Comparison of ENCODE assay signal across 9 cellular contexts in the genomic region with DNA sequence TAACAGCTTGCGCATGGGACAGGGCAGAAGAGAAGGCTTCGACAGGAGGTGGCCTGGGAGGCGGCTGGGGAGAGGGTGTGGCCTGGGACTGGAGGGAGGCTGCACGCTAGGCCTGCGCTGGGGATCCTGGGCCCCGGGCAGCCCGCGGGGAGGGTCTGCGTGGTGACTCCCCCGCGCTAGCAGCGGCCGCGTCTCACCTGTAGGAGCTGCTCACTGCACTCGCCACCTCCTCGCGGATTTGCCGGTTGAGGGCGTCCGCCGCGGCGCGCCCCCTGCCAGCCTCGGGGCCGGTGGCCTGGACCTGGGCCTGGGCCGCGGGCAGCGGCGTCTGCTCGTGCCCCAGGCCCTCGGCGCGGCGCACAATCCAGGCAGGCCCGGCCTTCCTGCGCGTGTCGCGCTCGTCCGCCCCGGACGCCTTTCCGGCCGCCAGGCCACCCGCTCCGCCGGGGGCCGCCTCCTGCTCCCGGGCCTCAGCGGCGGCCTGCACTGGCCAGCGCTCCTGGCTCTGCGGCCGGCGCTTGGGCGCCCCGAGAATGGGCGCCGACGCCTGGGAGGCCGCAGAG. TPM values are rescaled to one million over a fixed set of nuclear protein-coding genes. Genes with fewer than 3 reads are reported as not detected.
DNase-seq lines count a peak whose midpoint lies in the region; ATAC-seq and TF ChIP-seq lines count a peak whose summit lies in the region.
"Had no signal": no experiment of that assay in that cellular context is flagged by ENCODE, and none has a peak within 500 bp of the region (broad histone marks: within the 10 kb centered on the region; RNA-seq: fewer than 3 reads in every experiment).

No MANE protein-coding gene starts in this region.

- peak; percentile 38 for DNase-seq in NCI-H1092 (lab: John Stamatoyannopoulos, UW)
- DNase-seq in adipocyte (ENCODE audit: low read depth) = peak; percentile 60
- peak; percentile 32 for DNase-seq in hepatic stellate cell (ENCODE audit: low spot score)
- no peak for DNase-seq in sigmoid colon
- DNase-seq in NCI-H2029 treated with DMSO at 0.1 percent for 48 hours (lab: John Stamatoyannopoulos, UW) = no peak

- no peak for ATAC-seq in GM21717 (IDR thresholded peaks at IDR 0.05; ENCODE audit: unreplicated experiment)
- no peak for ATAC-seq in HG03521 (IDR thresholded peaks at IDR 0.05; ENCODE audit: unreplicated experiment)

- TF ChIP-seq CTCF in sigmoid colon (IDR thresholded peaks at IDR 0.05) = no peak

- H3K9ac ChIP-seq in ES-I3 (ENCODE audit: low read depth, low read length) = peak overlapping the region; percentile 41; the same call in 1 of the 2 replicates
- H3K9ac ChIP-seq in adipocyte (ENCODE audit: low read length) = peak overlapping the region; percentile 76

- H3K27me3 ChIP-seq in adipocyte (replicated peaks; ENCODE audit: control insufficient read depth, insufficient read depth, low read length) (peaks cover 10% of the 10 kb centered on the region), sigmoid colon (no peaks in the 10 kb centered on the region)

- H3K4me3 ChIP-seq in adipocyte (ENCODE audit: low read length) (peak overlapping the region; percentile 79), sigmoid colon (peak overlapping the region; percentile 42 to 74 (median 62))
- H3K4me3 ChIP-seq: PC-9 had no signal

- no peak for TF ChIP-seq EP300 in sigmoid colon (IDR thresholded peaks at IDR 0.05)

- peak overlapping the region; percentile 75 to 82 (median 80) for H3K27ac ChIP-seq in sigmoid colon
- H3K27ac ChIP-seq: PC-9 had no signal

- no peaks in the 10 kb centered on the region for H3K36me3 ChIP-seq in ES-I3 (ENCODE audit: insufficient read depth, low read length)
- H3K36me3 ChIP-seq in adipocyte (ENCODE audit: control insufficient read depth, insufficient read depth, low read length, severe bottlenecking) = no peaks in the 10 kb centered on the region
- H3K36me3 ChIP-seq in sigmoid colon = no peaks in the 10 kb centered on the region

- no peaks in the 10 kb centered on the region for H3K9me3 ChIP-seq in ES-I3 (ENCODE audit: control insufficient read depth, insufficient read depth, low read length)
- H3K9me3 ChIP-seq in adipocyte (ENCODE audit: control insufficient read depth, low read length) = no peaks in the 10 kb centered on the region
- H3K9me3 ChIP-seq in sigmoid colon = no peaks in the 10 kb centered on the region

- WGBS in sigmoid colon, 2 donors = 1 to 2% methylated on average over 63 of the region's 63 CpGs

- H3K4me1 ChIP-seq in ES-I3 (ENCODE audit: insufficient read depth, low read length) (peaks cover 21% of the 10 kb centered on the region), adipocyte (ENCODE audit: control insufficient read depth, insufficient read depth, low read length) (peaks cover 9% of the 10 kb centered on the region), sigmoid colon (peaks cover 0 to 25% (median 20%) of the 10 kb centered on the region in 4 donors)

- intact Hi-C loops in sigmoid colon (cut with DNase I) = loop anchor here (5.0 kb wide), 2 partner anchors 85 to 120 kb away; no protein-coding TSS in a partner anchor

- no peak for TF ChIP-seq POLR2A in sigmoid colon (IDR thresholded peaks at IDR 0.05)

RNA-seq across cellular contexts. Expression of gene MAP6, which starts 1.5 kb away (rescaled TPM):
- 10 to 100 TPM in 3 of 4 donors, 1 to 10 TPM in 1; 6.7 to 24.9 (median 16.6) TPM for total RNA-seq in sigmoid colon
- polyA plus RNA-seq in sigmoid colon = 1 to 10 TPM in 1 of 3 donors, under 1 TPM in 1, not detected in 1; 0.60 to 2.0 TPM
- total RNA-seq: PC-9 had no signal

RNA-seq across cellular contexts. Expression of gene MOGAT2, which starts 50.3 kb away (rescaled TPM):
- total RNA-seq in sigmoid colon = under 1 TPM in 1 of 4 donors, not detected in 3; 0.36 TPM
- 10 to 100 TPM; 26.4 to 98.5 (median 28.2) TPM for polyA plus RNA-seq in sigmoid colon
- total RNA-seq: PC-9 had no signal

Comparison
In these comparisons a context has a peak if more than half of its experiments do, and no peak if none do; other contexts are left out.
1. DNase-seq: peak in NCI-H1092 (single experiment), adipocyte (single experiment) and hepatic stellate cell (single experiment); none in sigmoid colon (single experiment) and NCI-H2029 treated with DMSO at 0.1 percent for 48 hours (single experiment).